18 cellular contexts compared by ENCODE assay signal in genomic region chrX:41133551-41133950, GRCh38. TPM values are rescaled to one million over a fixed set of nuclear protein-coding genes. Genes with fewer than 3 reads are reported as not detected.
A peak's percentile ranks its signal among the peaks of the same experiment; 100 is the strongest.
DNase-seq lines count a peak whose midpoint lies in the region; ATAC-seq, FAIRE-seq and TF ChIP-seq lines count a peak whose summit lies in the region.
"Had no signal": no experiment of that assay in that cellular context is flagged by ENCODE, and none has a peak within 500 bp of the region (broad histone marks: within the 10 kb centered on the region; RNA-seq: fewer than 3 reads in every experiment).

No MANE protein-coding gene starts in this region.

- H3K9me3 Mint-ChIP-seq in GM23338 = no peaks in the 10 kb centered on the region; the same call in 2 of the 3 replicates
- H3K9me3 Mint-ChIP-seq in Caco-2 (ENCODE audit: unreplicated experiment) = no peaks in the 10 kb centered on the region
- no peaks in the 10 kb centered on the region for H3K9me3 Mint-ChIP-seq in glutamatergic neuron (ENCODE audit: unreplicated experiment)
- H3K9me3 Mint-ChIP-seq: CD14-positive monocyte; CD4-positive, alpha-beta memory T cell; IgD-negative memory B cell had no signal

- ATAC-seq in GM23338 (no peak), T-helper 17 cell (no peak), Right ventricle myocardium superior (ENCODE audit: poor library complexity) (no peak), HG03457 (IDR thresholded peaks at IDR 0.05; ENCODE audit: unreplicated experiment) (no peak)

- no peak overlapping the region for H2AFZ ChIP-seq in GM23338

- DNase-seq in GM23338 (ENCODE audit: low spot score) (no peak), T-helper 17 cell (no peak), dermis blood vessel endothelial cell (peak; percentile 30), Caco-2 (no peak), Right ventricle myocardium superior (no peak), glutamatergic neuron (no peak)
- DNase-seq: 8988T; Calu3; CD4-positive, alpha-beta memory T cell; DMS79 treated with DMSO at 0.1 percent for 48 hours; GF-D8 had no signal

- peaks cover 12% of the 10 kb centered on the region for H4K20me1 ChIP-seq in GM23338 (replicated peaks; ENCODE audit: insufficient read depth)

- H3K4me3 ChIP-seq in GM23338 (no peak overlapping the region), Caco-2 (ENCODE audit: low read depth, low read length) (no peak overlapping the region)
- H3K4me3 ChIP-seq: BLaER1, HAP-1 had no signal

- peak; percentile 75 for FAIRE-seq in islet of Langerhans (lab: Jason Lieb, UNC)
- FAIRE-seq: HTR-8/SVneo had no signal

- peak overlapping the region; percentile 57 for H3K27ac ChIP-seq in GM23338 (ENCODE audit: low read depth)
- H3K27ac ChIP-seq: BLaER1 had no signal

- POLR2A ChIA-PET in Caco-2 (lab: Charles Lee) = no interaction called here

- no peaks in the 10 kb centered on the region for H3K4me1 ChIP-seq in GM23338 (ENCODE audit: insufficient read depth)
- H3K4me1 ChIP-seq in Caco-2 = no peaks in the 10 kb centered on the region
- H3K4me1 ChIP-seq: BLaER1, HAP-1 had no signal

- peaks cover 96% of the 10 kb centered on the region for H3K79me2 ChIP-seq in GM23338 (replicated peaks; ENCODE audit: insufficient read depth)

- no peaks in the 10 kb centered on the region for H3K9me2 ChIP-seq in GM23338 (ENCODE audit: insufficient read depth)

- H3K36me3 ChIP-seq in GM23338 (ENCODE audit: insufficient read depth) (peaks cover 40% of the 10 kb centered on the region), Caco-2 (ENCODE audit: control insufficient read depth, insufficient read depth, low read length) (no peaks in the 10 kb centered on the region)

- H3K4me3 Mint-ChIP-seq in GM23338 (no peak overlapping the region), T-helper 17 cell (no peak overlapping the region), Caco-2 (ENCODE audit: unreplicated experiment) (no peak overlapping the region), glutamatergic neuron (ENCODE audit: unreplicated experiment) (no peak overlapping the region)
- H3K4me3 Mint-ChIP-seq: CD14-positive monocyte; CD4-positive, alpha-beta memory T cell; IgD-negative memory B cell had no signal

- H3K36me3 Mint-ChIP-seq in GM23338 (ENCODE audit: low read depth) (peaks cover 82% of the 10 kb centered on the region), T-helper 17 cell (ENCODE audit: low read depth) (no peaks in the 10 kb centered on the region), Caco-2 (ENCODE audit: insufficient read depth, unreplicated experiment) (peaks cover 21% of the 10 kb centered on the region), glutamatergic neuron (ENCODE audit: unreplicated experiment) (no peaks in the 10 kb centered on the region)

- H3K9me3 ChIP-seq in T-helper 17 cell (ENCODE audit: control insufficient read depth, low read length, poor library complexity, severe bottlenecking) (no peaks in the 10 kb centered on the region), Caco-2 (no peaks in the 10 kb centered on the region)
- H3K9me3 ChIP-seq: BLaER1, HAP-1 had no signal

- peaks cover 3% of the 10 kb centered on the region; the same call in 1 of the 2 replicates for H3F3A ChIP-seq in GM23338 (replicated peaks; ENCODE audit: low read depth)

- H3K27ac Mint-ChIP-seq in GM23338 (no peak overlapping the region), T-helper 17 cell (peak overlapping the region; percentile 34), Caco-2 (ENCODE audit: unreplicated experiment) (no peak overlapping the region), glutamatergic neuron (ENCODE audit: unreplicated experiment) (no peak overlapping the region)
- H3K27ac Mint-ChIP-seq: CD14-positive monocyte; CD4-positive, alpha-beta memory T cell; IgD-negative memory B cell had no signal

- H3K27me3 ChIP-seq in GM23338 (ENCODE audit: insufficient read depth) (no peaks in the 10 kb centered on the region), Caco-2 (replicated peaks; ENCODE audit: control insufficient read depth, insufficient read depth, low read length) (no peaks in the 10 kb centered on the region)
- H3K27me3 ChIP-seq: BLaER1 had no signal

- no peak overlapping the region for H3K4me2 ChIP-seq in GM23338
- H3K4me2 ChIP-seq: BLaER1 had no signal

- TF ChIP-seq CTCF in GM23338 (conservative IDR thresholded peaks at IDR 0.05; ENCODE audit: low read depth in 2 of 2) = no peak
- TF ChIP-seq CTCF in Caco-2 (IDR thresholded peaks at IDR 0.05; ENCODE audit: insufficient read depth in 1 of 2, low read depth in 1 of 2, low read length in 1 of 2, severe bottlenecking in 1 of 2, unreplicated experiment in 1 of 2) = no peak
- TF ChIP-seq CTCF in glutamatergic neuron (IDR thresholded peaks at IDR 0.05; ENCODE audit: partially characterized antibody, unreplicated experiment) = no peak

- no TSS peak for BruUV-seq in Caco-2 (replicated peaks; lab: Mats Ljungman, UMichigan)

- peaks cover 2% of the 10 kb centered on the region for H3K27me3 Mint-ChIP-seq in GM23338 (ENCODE audit: insufficient read depth, low read depth, poor library complexity)
- no peaks in the 10 kb centered on the region for H3K27me3 Mint-ChIP-seq in T-helper 17 cell
- no peaks in the 10 kb centered on the region for H3K27me3 Mint-ChIP-seq in Caco-2 (ENCODE audit: insufficient read depth, unreplicated experiment)
- no peaks in the 10 kb centered on the region for H3K27me3 Mint-ChIP-seq in glutamatergic neuron (ENCODE audit: unreplicated experiment)
- H3K27me3 Mint-ChIP-seq: CD4-positive, alpha-beta memory T cell; IgD-negative memory B cell had no signal

- peaks cover 8% of the 10 kb centered on the region; the same call in 2 of the 3 replicates for H3K4me1 Mint-ChIP-seq in GM23338
- peaks cover 2% of the 10 kb centered on the region for H3K4me1 Mint-ChIP-seq in T-helper 17 cell
- no peaks in the 10 kb centered on the region for H3K4me1 Mint-ChIP-seq in Caco-2 (ENCODE audit: low read depth, unreplicated experiment)
- H3K4me1 Mint-ChIP-seq in glutamatergic neuron (ENCODE audit: low read depth, unreplicated experiment) = no peaks in the 10 kb centered on the region
- H3K4me1 Mint-ChIP-seq: CD14-positive monocyte had no signal

- CTCF ChIA-PET in Caco-2 (lab: Charles Lee) = no interaction called here

- intact Hi-C loops in Caco-2 (cut with micrococcal nuclease; ENCODE audit: unreplicated experiment) = no loop called here
- intact Hi-C loops in Right ventricle myocardium superior (cut with DNase I) = no loop called here

TF ChIP-seq in GM23338, 12 proteins besides CTCF, POLR2A, EP300 and RAD21:
- TF ChIP-seq STAT1 (IDR thresholded peaks at IDR 0.05; ENCODE audit: unreplicated experiment) = no peak
TF ChIP-seq in GM23338: peak in this region for 0.

RNA-seq across cellular contexts. Expression of gene USP9X, which starts 48.3 kb away (rescaled TPM):
- 305 and 329 TPM in 2 replicates for total RNA-seq in GM23338 (2014; rRNA removed; shearing (Covaris generic))
- 48.7 and 62.2 TPM in 2 replicates for polyA plus RNA-seq in GM23338 (2016; fragmentation: Nextera tagmentation; extraction: Ambion mirVana)
- 10 to 100 TPM; 69.1 to 86.2 TPM for total RNA-seq in T-helper 17 cell
- 94.6 and 183 TPM in 2 replicates for total RNA-seq in dermis blood vessel endothelial cell
- total RNA-seq in Caco-2 (2022) = 71.5 and 73.7 TPM in 2 replicates
- total RNA-seq in Right ventricle myocardium superior = 47.3 TPM
- 120 TPM for total RNA-seq in glutamatergic neuron (ENCODE audit: unreplicated experiment)
